1 cellular context compared by ENCODE assay signal in the genomic region with DNA sequence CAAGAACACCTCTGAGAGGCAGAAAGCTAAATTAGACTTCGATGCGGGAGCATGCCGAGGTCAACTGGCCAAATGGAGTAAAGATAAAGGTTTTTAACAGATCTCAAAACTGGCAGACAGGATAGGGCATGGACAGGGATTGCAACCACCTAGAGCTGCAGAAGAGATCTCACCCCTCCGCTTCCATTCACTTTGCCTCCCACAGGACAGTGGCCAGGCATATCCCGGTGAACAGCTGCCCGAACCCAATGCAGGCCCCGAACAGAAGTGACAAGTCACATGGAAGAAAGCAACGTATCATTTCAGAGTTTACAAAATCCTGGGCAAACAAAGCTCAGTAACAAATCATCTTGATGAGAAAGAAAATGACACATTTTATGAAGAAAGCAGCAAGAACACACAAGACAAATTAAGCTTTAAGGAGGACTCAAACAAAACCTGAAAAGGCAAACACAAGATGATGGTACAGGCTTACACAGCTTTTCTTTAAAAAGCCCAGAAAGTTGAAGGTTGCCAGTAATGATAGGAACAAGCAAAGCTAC.
TF ChIP-seq lines count a peak whose summit lies in the region.

No MANE protein-coding gene starts in this region.

TF ChIP-seq in K562, 482 proteins besides CTCF, POLR2A, EP300 and RAD21:
- TF ChIP-seq PKNOX1 (IDR thresholded peaks at IDR 0.05) = peak; percentile 31; the same call in 1 of the 2 replicates
- TF ChIP-seq RBM25 (IDR thresholded peaks at IDR 0.05; ENCODE audit: low read depth, low read length, severe bottlenecking) = no peak
- no peak for TF ChIP-seq NFATC3 (IDR thresholded peaks at IDR 0.05)
- TF ChIP-seq, protein P1, sequence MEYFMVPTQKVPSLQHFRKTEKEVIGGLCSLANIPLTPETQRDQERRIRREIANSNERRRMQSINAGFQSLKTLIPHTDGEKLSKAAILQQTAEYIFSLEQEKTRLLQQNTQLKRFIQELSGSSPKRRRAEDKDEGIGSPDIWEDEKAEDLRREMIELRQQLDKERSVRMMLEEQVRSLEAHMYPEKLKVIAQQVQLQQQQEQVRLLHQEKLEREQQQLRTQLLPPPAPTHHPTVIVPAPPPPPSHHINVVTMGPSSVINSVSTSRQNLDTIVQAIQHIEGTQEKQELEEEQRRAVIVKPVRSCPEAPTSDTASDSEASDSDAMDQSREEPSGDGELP (CRISPR knock-in tag; IDR thresholded peaks at IDR 0.05; ENCODE audit: borderline replicate concordance) = peak; percentile 36; the same call in 1 of the 2 replicates
- TF ChIP-seq, protein P2, sequence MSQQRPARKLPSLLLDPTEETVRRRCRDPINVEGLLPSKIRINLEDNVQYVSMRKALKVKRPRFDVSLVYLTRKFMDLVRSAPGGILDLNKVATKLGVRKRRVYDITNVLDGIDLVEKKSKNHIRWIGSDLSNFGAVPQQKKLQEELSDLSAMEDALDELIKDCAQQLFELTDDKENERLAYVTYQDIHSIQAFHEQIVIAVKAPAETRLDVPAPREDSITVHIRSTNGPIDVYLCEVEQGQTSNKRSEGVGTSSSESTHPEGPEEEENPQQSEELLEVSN (IDR thresholded peaks at IDR 0.05; ENCODE audit: borderline replicate concordance in 1 of 2, extremely low read depth in 1 of 2, insufficient read depth in 1 of 2, insufficient read length in 1 of 2, low read depth in 1 of 2, low read length in 1 of 2, poor library complexity in 1 of 2, severe bottlenecking in 1 of 2) = peak in 1 of 2 experiments; percentile 18
- TF ChIP-seq L3MBTL2 (IDR thresholded peaks at IDR 0.05) = peak; percentile 54
- TF ChIP-seq TCF3 (CRISPR knock-in tag; IDR thresholded peaks at IDR 0.05) = no peak
- no peak for TF ChIP-seq ZNF282 (CRISPR knock-in tag; IDR thresholded peaks at IDR 0.05)
- TF ChIP-seq MEIS2 (IDR thresholded peaks at IDR 0.05; ENCODE audit: partially characterized antibody) = peak; percentile 66
- TF ChIP-seq ZFP30 (CRISPR knock-in tag; IDR thresholded peaks at IDR 0.05; ENCODE audit: borderline replicate concordance) = no peak
